Comparison of ENCODE assay signal across 22 cellular contexts in genomic region chr21:45914321-45914845, GRCh38.
"Had no signal": no experiment of that assay in that cellular context is flagged by ENCODE, and none has a peak within 500 bp of the region (broad histone marks: within the 10 kb centered on the region; RNA-seq: fewer than 3 reads in every experiment).

No MANE protein-coding gene starts in this region.

- H3K4me1 Mint-ChIP-seq: stimulated activated naive B cell treated with anti-CD40 and anti-IgM and Interleukin-4, amounts not matched to agents 10 μg/mL and 1 μg/mL and 100 μg/mL, for 72 hours had no signal

- H3K36me3 Mint-ChIP-seq: naive thymus-derived CD8-positive, alpha-beta T cell; stimulated activated naive B cell treated with anti-CD40 and anti-IgM and Interleukin-4, amounts not matched to agents 10 μg/mL and 1 μg/mL and 100 μg/mL, for 72 hours had no signal

- DNase-seq: cerebellar nuclear complex; cortex of kidney; dorsolateral prefrontal cortex; effector CD4-positive, alpha-beta T cell; gastrocnemius medialis; head of caudate nucleus; mesendoderm; midbrain; naive thymus-derived CD8-positive, alpha-beta T cell; right cardiac atrium; spleen; stimulated activated CD4-positive, alpha-beta T cell treated with anti-CD3 and anti-CD28 coated beads, Interleukin-4, amount 100 ng/mL, for 4 hours; stimulated activated naive B cell treated with anti-CD40 and anti-IgM and Interleukin-4, amounts not matched to agents 10 μg/mL and 1 μg/mL and 100 μg/mL, for 72 hours; transverse colon; upper lobe of right lung; uterus had no signal

- H2AFZ ChIP-seq: parathyroid adenoma had no signal

- H3K9me3 Mint-ChIP-seq: naive thymus-derived CD8-positive, alpha-beta T cell; stimulated activated naive B cell treated with anti-CD40 and anti-IgM and Interleukin-4, amounts not matched to agents 10 μg/mL and 1 μg/mL and 100 μg/mL, for 72 hours; stimulated activated naive CD8-positive, alpha-beta T cell treated with anti-CD3 and anti-CD28 coated beads, Interleukin-15, Interleukin-2, amounts not matched to agents 100 ng/mL and 50 ng/mL, for 24 hours had no signal

- H3K36me3 ChIP-seq: gastrocnemius medialis, prostate gland, suprapubic skin, transverse colon, upper lobe of right lung, uterus had no signal

- H3K79me2 ChIP-seq: parathyroid adenoma had no signal

- H3K4me1 ChIP-seq: gastrocnemius medialis, left lung, parathyroid adenoma, prostate gland, transverse colon, upper lobe of right lung, uterus had no signal

- H3K27ac ChIP-seq: dorsolateral prefrontal cortex, gastrocnemius medialis, left lung, parathyroid adenoma, prostate gland, skin epidermis, suprapubic skin, transverse colon, upper lobe of right lung, uterus had no signal

- H3K9ac ChIP-seq: parathyroid adenoma had no signal

- H3K9me3 ChIP-seq: gastrocnemius medialis, left lung, prostate gland, spleen, suprapubic skin, transverse colon, upper lobe of right lung, uterus had no signal

- H3K4me3 Mint-ChIP-seq: naive thymus-derived CD8-positive, alpha-beta T cell; stimulated activated naive B cell treated with anti-CD40 and anti-IgM and Interleukin-4, amounts not matched to agents 10 μg/mL and 1 μg/mL and 100 μg/mL, for 72 hours; stimulated activated naive CD8-positive, alpha-beta T cell treated with anti-CD3 and anti-CD28 coated beads, Interleukin-15, Interleukin-2, amounts not matched to agents 100 ng/mL and 50 ng/mL, for 24 hours had no signal

- ATAC-seq: gastrocnemius medialis; left lung; naive thymus-derived CD8-positive, alpha-beta T cell; right cardiac atrium; stimulated activated naive B cell treated with anti-CD40 and anti-IgM and Interleukin-4, amounts not matched to agents 10 μg/mL and 1 μg/mL and 100 μg/mL, for 72 hours; upper lobe of right lung had no signal

- H3K27me3 ChIP-seq: spleen, suprapubic skin, transverse colon, upper lobe of right lung, uterus had no signal

- H3K27me3 Mint-ChIP-seq: naive thymus-derived CD8-positive, alpha-beta T cell; stimulated activated naive B cell treated with anti-CD40 and anti-IgM and Interleukin-4, amounts not matched to agents 10 μg/mL and 1 μg/mL and 100 μg/mL, for 72 hours; stimulated activated naive CD8-positive, alpha-beta T cell treated with anti-CD3 and anti-CD28 coated beads, Interleukin-15, Interleukin-2, amounts not matched to agents 100 ng/mL and 50 ng/mL, for 24 hours had no signal

- H3K27ac Mint-ChIP-seq: stimulated activated naive B cell treated with anti-CD40 and anti-IgM and Interleukin-4, amounts not matched to agents 10 μg/mL and 1 μg/mL and 100 μg/mL, for 72 hours; stimulated activated naive CD8-positive, alpha-beta T cell treated with anti-CD3 and anti-CD28 coated beads, Interleukin-15, Interleukin-2, amounts not matched to agents 100 ng/mL and 50 ng/mL, for 24 hours had no signal

- H3K4me3 ChIP-seq: dorsolateral prefrontal cortex, gastrocnemius medialis, left lung, prostate gland, skin epidermis, spleen, suprapubic skin, transverse colon, upper lobe of right lung, uterus had no signal
